In the genomic region with DNA sequence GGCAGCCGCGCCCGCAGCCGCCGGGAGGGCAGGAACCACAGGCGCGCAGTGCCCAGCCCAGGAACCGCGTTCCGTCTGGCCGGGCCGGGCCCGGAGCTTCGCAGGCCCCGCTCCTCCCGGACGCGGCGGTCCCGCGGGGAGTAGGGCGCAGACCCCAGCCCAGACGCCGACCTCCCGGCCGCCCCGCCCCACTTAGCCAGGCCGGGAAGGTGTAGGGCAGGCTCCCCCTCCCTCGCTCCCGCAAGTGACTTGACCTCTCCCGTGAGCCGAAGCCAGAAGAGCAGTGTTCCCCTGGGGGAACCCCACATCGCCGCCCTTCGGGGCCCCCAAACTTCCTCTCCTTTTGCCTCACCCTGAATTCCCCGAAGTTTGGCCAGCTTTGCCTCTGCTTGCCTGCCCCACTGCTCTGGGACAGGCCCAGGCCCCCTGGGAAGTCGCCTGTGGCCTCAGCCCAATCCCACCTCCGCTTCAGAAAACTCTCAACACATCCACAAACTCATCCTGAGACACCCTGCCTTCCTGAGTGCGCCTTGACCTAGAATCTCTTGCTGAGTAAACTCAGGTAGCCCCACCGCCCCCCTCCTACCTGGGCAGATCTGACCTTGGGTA, we compare ENCODE assay signal across 9 cellular contexts. TPM values are rescaled to one million over a fixed set of nuclear protein-coding genes. Genes with fewer than 3 reads are reported as not detected.
DNase-seq lines count a peak whose midpoint lies in the region; ATAC-seq, FAIRE-seq and TF ChIP-seq lines count a peak whose summit lies in the region.
"Had no signal": no experiment of that assay in that cellular context is flagged by ENCODE, and none has a peak within 500 bp of the region (broad histone marks: within the 10 kb centered on the region; RNA-seq: fewer than 3 reads in every experiment).

No MANE protein-coding gene starts in this region.

- no peak overlapping the region for H3K27ac ChIP-seq in skin epidermis
- H3K27ac ChIP-seq: WERI-Rb-1 had no signal

- DNase-seq in GM12891 (ENCODE audit: insufficient read length, low spot score) (no peak), NB4 (ENCODE audit: low read depth) (peak; percentile 42), ecto neural progenitor cell (ENCODE audit: low spot score) (peak; percentile 62), putamen (ENCODE audit: low spot score) (no peak)
- no peak for DNase-seq in stimulated activated CD4-positive, alpha-beta T cell treated with anti-CD3 and anti-CD28 coated beads, Interleukin-4, amount 100 ng/mL, for 1 hour

- H3K4me3 ChIP-seq in NB4 (ENCODE audit: low read depth, low read length) = no peak overlapping the region
- peak overlapping the region; percentile 9 to 64 (median 37) for H3K4me3 ChIP-seq in skin epidermis

- TF ChIP-seq CTCF in NB4 (IDR thresholded peaks at IDR 0.05; ENCODE audit: low read depth, low read length) = no peak

- no peak for TF ChIP-seq POLR2A in GM12891 (IDR thresholded peaks at IDR 0.05; ENCODE audit: low read depth, low read length)
- no peak for TF ChIP-seq POLR2A in NB4 (IDR thresholded peaks at IDR 0.05; ENCODE audit: extremely low read depth, insufficient read length)

- no peak for ATAC-seq in HG02885 (IDR thresholded peaks at IDR 0.05; ENCODE audit: poor library complexity, unreplicated experiment)

- peak; percentile 82 for FAIRE-seq in GM12891 (lab: Jason Lieb, UNC)
- FAIRE-seq: endometrium had no signal

TF ChIP-seq in GM12891, 5 proteins besides CTCF, POLR2A, EP300 and RAD21:
- TF ChIP-seq POU2F2 (IDR thresholded peaks at IDR 0.05; ENCODE audit: low read depth, low read length) = no peak
- TF ChIP-seq TAF1 (IDR thresholded peaks at IDR 0.05; ENCODE audit: low read depth, low read length) = no peak
- no peak for TF ChIP-seq PAX5 (IDR thresholded peaks at IDR 0.05; ENCODE audit: insufficient read depth, low read length, severe bottlenecking)
- 0 out of 2 replicates have a peak, but pooled peaks have one; percentile 28 for TF ChIP-seq SPI1 (IDR thresholded peaks at IDR 0.05; ENCODE audit: low read depth, low read length)

RNA-seq across cellular contexts. Expression of gene NOL4L, which starts 0.5 kb away (rescaled TPM):
- 12.7 TPM for polyA plus RNA-seq in GM12891 (2012; ENCODE audit: low read depth, missing spikeins)

Comparison
In these comparisons a context has a peak if more than half of its experiments do, and no peak if none do; other contexts are left out.
1. DNase-seq: peak in NB4 (single experiment) and ecto neural progenitor cell (single experiment); none in GM12891 (single experiment), putamen (single experiment) and stimulated activated CD4-positive, alpha-beta T cell treated with anti-CD3 and anti-CD28 coated beads, Interleukin-4, amount 100 ng/mL, for 1 hour (single experiment).